ENCODE assay signal across 9 cellular contexts in genomic region chr12:24778486-24779304, GRCh38.
A peak's percentile ranks its signal among the peaks of the same experiment; 100 is the strongest.
DNase-seq lines count a peak whose midpoint lies in the region; ATAC-seq, FAIRE-seq and TF ChIP-seq lines count a peak whose summit lies in the region.
"Had no signal": no experiment of that assay in that cellular context is flagged by ENCODE, and none has a peak within 500 bp of the region (broad histone marks: within the 10 kb centered on the region; RNA-seq: fewer than 3 reads in every experiment).

No MANE protein-coding gene starts in this region.

- H3K9ac ChIP-seq in DND-41 (ENCODE audit: low read depth, low read length), result no peak overlapping the region
- no peak overlapping the region for H3K9ac ChIP-seq in IMR-90 (ENCODE audit: low read depth, low read length)

- no peak overlapping the region for H2AK9ac ChIP-seq in IMR-90 (replicated peaks; ENCODE audit: low read depth, low read length, poor library complexity)

- peak overlapping the region; percentile 68; the same call in 1 of the 2 replicates for H3K23ac ChIP-seq in IMR-90 (ENCODE audit: low read depth, low read length)

- H3K36me3 ChIP-seq in DND-41 (ENCODE audit: insufficient read depth, low read length), result no peaks in the 10 kb centered on the region
- H3K36me3 ChIP-seq in IMR-90 (ENCODE audit: control insufficient read depth, insufficient read depth, low read length), result no peaks in the 10 kb centered on the region

- peaks cover 15% of the 10 kb centered on the region for H3K4me1 ChIP-seq in DND-41 (ENCODE audit: insufficient read depth, low read length)
- peaks cover 4% of the 10 kb centered on the region; the same call in 1 of the 2 replicates for H3K4me1 ChIP-seq in IMR-90 (ENCODE audit: control insufficient read depth, insufficient read depth, low read length)

- peak overlapping the region; percentile 69; the same call in 1 of the 2 replicates for H2BK20ac ChIP-seq in IMR-90 (ENCODE audit: low read depth, low read length)

- H2AFZ ChIP-seq in DND-41 (ENCODE audit: low read depth, low read length) (peak overlapping the region; percentile 54; the same call in 1 of the 2 replicates), IMR-90 (replicated peaks; ENCODE audit: low read length, poor library complexity) (no peak overlapping the region)

- no peak for TF ChIP-seq POLR2A in IMR-90 (IDR thresholded peaks at IDR 0.05; ENCODE audit: low read depth, low read length)

- H3K27me3 ChIP-seq in DND-41 (ENCODE audit: insufficient read depth, low read length, poor library complexity) (no peaks in the 10 kb centered on the region), IMR-90 (ENCODE audit: control insufficient read depth, insufficient read depth, low read length) (no peaks in the 10 kb centered on the region; the same call in 1 of the 2 replicates)

- no peak overlapping the region for H4K8ac ChIP-seq in IMR-90 (ENCODE audit: low read depth in 2 of 2, low read length in 2 of 2)

- in situ Hi-C loops in IMR-90 (cut with MboI; ENCODE audit: low sequenced_read_pairs), result loop anchor here (25.0 kb wide), 1 partner anchor 1916 kb away; no protein-coding TSS in a partner anchor

- H3K27ac ChIP-seq in DND-41 (ENCODE audit: low read length), result no peak overlapping the region
- H3K27ac ChIP-seq in IMR-90 (ENCODE audit: insufficient read depth, low read length), result no peak overlapping the region

- H3K9me3 ChIP-seq in DND-41 (ENCODE audit: insufficient read depth, low read length, severe bottlenecking) (no peaks in the 10 kb centered on the region), IMR-90 (ENCODE audit: control insufficient read depth, insufficient read depth, low read length) (no peaks in the 10 kb centered on the region)

- H3K4me2 ChIP-seq in DND-41 (ENCODE audit: insufficient read depth, low read length) (no peak overlapping the region), IMR-90 (ENCODE audit: low read depth, low read length) (peak overlapping the region; percentile 3; the same call in 1 of the 2 replicates)

- TF ChIP-seq RAD21 in IMR-90 (IDR thresholded peaks at IDR 0.05; ENCODE audit: low read length), result peak; percentile 80

- H2BK120ac ChIP-seq in IMR-90 (ENCODE audit: low read depth, low read length), result peak overlapping the region; percentile 76

- TF ChIP-seq CTCF in DND-41 (IDR thresholded peaks at IDR 0.05; ENCODE audit: borderline replicate concordance, extremely low read depth, low read length, poor library complexity, severe bottlenecking) (peak; percentile 44), IMR-90 (conservative IDR thresholded peaks at IDR 0.05; ENCODE audit: low read depth, low read length) (peak; percentile 62)

- peak; percentile 95 for FAIRE-seq in islet of Langerhans (lab: Jason Lieb, UNC)
- FAIRE-seq: TTC549 had no signal

- H3K14ac ChIP-seq in IMR-90 (replicated peaks; ENCODE audit: low read depth, low read length), result peak overlapping the region; percentile 87; the same call in 1 of the 2 replicates

- no peaks in the 10 kb centered on the region for H3K79me2 ChIP-seq in DND-41 (ENCODE audit: insufficient read depth, low read length)

- intact Hi-C loops in IMR-90 (cut with micrococcal nuclease), result loop anchor here (1.0 to 10.0 kb wide), 8 partner anchors 50 to 1921 kb away; no protein-coding TSS in a partner anchor

- H3K79me1 ChIP-seq in IMR-90 (ENCODE audit: low read depth in 1 of 2, low read length in 2 of 2), result no peaks in the 10 kb centered on the region

- CTCF ChIA-PET in IMR-90 (lab: Yijun Ruan, JAX), result interaction anchor here (0.7 to 1.1 kb wide), 3 partner anchors 55 to 613 kb away, joined by 3 to 5 read pairs (median 4); no protein-coding TSS in a partner anchor

- H2BK15ac ChIP-seq in IMR-90 (ENCODE audit: low read depth, low read length), result no peak overlapping the region; the same call in 2 of the 3 replicates

- no peak for DNase-seq in DND-41
- peak; percentile 75 for DNase-seq in IMR-90
- peak; percentile 76 for DNase-seq in SW480 (ENCODE audit: low spot score)
- DNase-seq in epidermal melanocyte (ENCODE audit: insufficient read length, low spot score), result no peak
- no peak for DNase-seq in 8988T
- no peak for DNase-seq in stimulated activated CD8-positive, alpha-beta memory T cell treated with anti-CD3 and anti-CD28 coated beads, Interleukin-4, amount 100 ng/mL, for 48 hours

- POLR2A ChIA-PET in IMR-90 (lab: Charles Lee; ENCODE audit: unreplicated experiment), result no interaction called here

- H3K56ac ChIP-seq in IMR-90 (ENCODE audit: extremely low read depth, insufficient read depth, low read length), result no peak overlapping the region

- no peak overlapping the region for H4K5ac ChIP-seq in IMR-90 (ENCODE audit: low read depth, low read length)

- H3K9me1 ChIP-seq in IMR-90 (ENCODE audit: insufficient read depth, low read length), result no peaks in the 10 kb centered on the region

- ATAC-seq in DND-41 (ENCODE audit: insufficient read depth, low read depth) (peak; percentile 81), GM19452 (IDR thresholded peaks at IDR 0.05; ENCODE audit: unreplicated experiment) (peak; percentile 49), IMR-90 (ENCODE audit: low read depth) (peak; percentile 92)

- H4K91ac ChIP-seq in IMR-90 (ENCODE audit: insufficient read depth, low read depth, low read length), result peak overlapping the region; percentile 53

- peak overlapping the region; percentile 71; the same call in 1 of the 2 replicates for H3K4ac ChIP-seq in IMR-90 (ENCODE audit: low read depth, low read length)

- no peak overlapping the region for H2AK5ac ChIP-seq in IMR-90 (ENCODE audit: low read depth, low read length)

- 88% methylated on average over 3 of the region's 4 CpGs; no CpG with 5 or more reads in 1 of the 2 experiments for WGBS in IMR-90 (ENCODE audit: extremely low coverage in 2 of 2, insufficient read length in 1 of 2), 2 experiments

- H3K4me3 ChIP-seq in DND-41 (ENCODE audit: low read depth in 1 of 2, low read length in 2 of 2) (no peak overlapping the region), IMR-90 (ENCODE audit: insufficient read depth, low read depth, low read length) (no peak overlapping the region)

- H2BK5ac ChIP-seq in IMR-90 (ENCODE audit: low read depth, low read length, poor library complexity, severe bottlenecking), result peak overlapping the region; percentile 74

- no TSS peak for BruUV-seq in IMR-90 (replicated peaks; lab: Mats Ljungman, UMichigan)

- dilution Hi-C loops in IMR-90 (cut with HindIII; ENCODE audit: low sequenced_read_pairs, unreplicated experiment), result no loop called here

- no peak overlapping the region for H3K18ac ChIP-seq in IMR-90 (ENCODE audit: low read depth, low read length)

- no peaks in the 10 kb centered on the region for H4K20me1 ChIP-seq in DND-41 (ENCODE audit: insufficient read depth, low read length)
- H4K20me1 ChIP-seq in IMR-90 (ENCODE audit: insufficient read depth, low read length), result no peaks in the 10 kb centered on the region

TF ChIP-seq in IMR-90, 13 proteins besides CTCF, POLR2A, EP300 and RAD21:
- TF ChIP-seq RCOR1 (IDR thresholded peaks at IDR 0.05; ENCODE audit: insufficient replicate concordance, low read length), result no peak
- TF ChIP-seq SMC3 (IDR thresholded peaks at IDR 0.05; ENCODE audit: low read depth, low read length), result peak; percentile 75
- no peak for TF ChIP-seq FOS (IDR thresholded peaks at IDR 0.05; ENCODE audit: low read depth, low read length)
- TF ChIP-seq ELK1 (IDR thresholded peaks at IDR 0.05; ENCODE audit: borderline replicate concordance, low read depth, low read length), result no peak
- TF ChIP-seq MAFK (IDR thresholded peaks at IDR 0.05; ENCODE audit: low read depth, low read length), result no peak
- TF ChIP-seq BHLHE40 (IDR thresholded peaks at IDR 0.05; ENCODE audit: low read depth, low read length), result no peak
- TF ChIP-seq RFX5 (IDR thresholded peaks at IDR 0.05; ENCODE audit: low read depth, low read length), result no peak
- TF ChIP-seq NFE2L2 (IDR thresholded peaks at IDR 0.05; ENCODE audit: low read depth, low read length), result no peak

Comparison
In these comparisons a context has a peak if more than half of its experiments do, and no peak if none do; other contexts are left out.
1. DNase-seq: peak in IMR-90 (single experiment) and SW480 (single experiment); none in DND-41 (single experiment), epidermal melanocyte (single experiment), 8988T (single experiment) and stimulated activated CD8-positive, alpha-beta memory T cell treated with anti-CD3 and anti-CD28 coated beads, Interleukin-4, amount 100 ng/mL, for 48 hours (single experiment).
2. Peak in every context shown above with its lines, with median percentiles within 50 percentile points of each other: ATAC-seq.